2 cellular contexts compared by ENCODE assay signal in the genomic region with DNA sequence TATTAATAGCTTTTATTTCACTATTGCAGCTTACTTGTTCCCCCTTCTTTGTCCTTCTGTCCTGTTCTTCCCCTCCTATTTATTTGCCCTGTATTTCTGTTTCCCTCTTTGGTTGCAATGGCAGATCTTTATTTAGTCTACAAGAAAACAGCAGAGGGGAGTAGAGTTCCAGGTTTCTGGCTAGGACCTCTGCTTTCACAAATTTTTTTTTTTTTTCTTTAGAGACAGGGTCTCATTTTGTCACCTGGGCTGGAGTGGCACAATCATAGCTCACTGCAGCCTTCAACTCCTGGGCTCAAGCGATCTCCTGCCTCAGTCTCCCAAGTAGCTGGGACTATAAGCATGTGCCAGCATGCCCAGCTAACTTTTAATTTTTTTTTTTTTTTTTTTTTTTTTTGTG.
TF ChIP-seq lines count a peak whose summit lies in the region.

No MANE protein-coding gene starts in this region.

TF ChIP-seq in HEK293, 187 proteins besides CTCF, POLR2A, EP300 and RAD21:
- peak; percentile 27 for TF ChIP-seq ZNF654 (tag by site-specific recombination; IDR thresholded peaks at IDR 0.05; ENCODE audit: low read depth)
- no peak for TF ChIP-seq YY2 (tag by site-specific recombination; IDR thresholded peaks at IDR 0.05)
- TF ChIP-seq, protein P1, sequence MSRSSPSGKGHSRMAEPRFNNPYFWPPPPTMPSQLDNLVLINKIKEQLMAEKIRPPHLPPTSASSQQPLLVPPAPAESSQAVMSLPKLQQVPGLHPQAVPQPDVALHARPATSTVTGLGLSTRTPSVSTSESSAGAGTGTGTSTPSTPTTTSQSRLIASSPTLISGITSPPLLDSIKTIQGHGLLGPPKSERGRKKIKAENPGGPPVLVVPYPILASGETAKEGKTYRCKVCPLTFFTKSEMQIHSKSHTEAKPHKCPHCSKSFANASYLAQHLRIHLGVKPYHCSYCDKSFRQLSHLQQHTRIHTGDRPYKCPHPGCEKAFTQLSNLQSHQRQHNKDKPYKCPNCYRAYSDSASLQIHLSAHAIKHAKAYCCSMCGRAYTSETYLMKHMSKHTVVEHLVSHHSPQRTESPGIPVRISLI (tag by site-specific recombination; IDR thresholded peaks at IDR 0.05) = peak; percentile 52; the same call in 1 of the 2 replicates

TF ChIP-seq in H1, 55 proteins besides CTCF, POLR2A, EP300 and RAD21:
- TF ChIP-seq KDM1A (IDR thresholded peaks at IDR 0.05; ENCODE audit: borderline replicate concordance, low read length) (no peak), TCF12 (IDR thresholded peaks at IDR 0.05; ENCODE audit: low read depth, low read length) (no peak), POLR2AphosphoS5 (IDR thresholded peaks at IDR 0.05; ENCODE audit: low read depth, low read length) (no peak), GABPA (IDR thresholded peaks at IDR 0.05; ENCODE audit: borderline replicate concordance, insufficient read depth, low read length) (no peak), JUN (IDR thresholded peaks at IDR 0.05; ENCODE audit: low read depth, low read length) (no peak), SRF (IDR thresholded peaks at IDR 0.05; ENCODE audit: low read depth, low read length) (no peak), BRCA1 (IDR thresholded peaks at IDR 0.05; ENCODE audit: low read depth, low read length) (no peak), PHF8 (conservative IDR thresholded peaks at IDR 0.05; ENCODE audit: low read depth, low read length) (no peak)
- TF ChIP-seq, protein P2, sequence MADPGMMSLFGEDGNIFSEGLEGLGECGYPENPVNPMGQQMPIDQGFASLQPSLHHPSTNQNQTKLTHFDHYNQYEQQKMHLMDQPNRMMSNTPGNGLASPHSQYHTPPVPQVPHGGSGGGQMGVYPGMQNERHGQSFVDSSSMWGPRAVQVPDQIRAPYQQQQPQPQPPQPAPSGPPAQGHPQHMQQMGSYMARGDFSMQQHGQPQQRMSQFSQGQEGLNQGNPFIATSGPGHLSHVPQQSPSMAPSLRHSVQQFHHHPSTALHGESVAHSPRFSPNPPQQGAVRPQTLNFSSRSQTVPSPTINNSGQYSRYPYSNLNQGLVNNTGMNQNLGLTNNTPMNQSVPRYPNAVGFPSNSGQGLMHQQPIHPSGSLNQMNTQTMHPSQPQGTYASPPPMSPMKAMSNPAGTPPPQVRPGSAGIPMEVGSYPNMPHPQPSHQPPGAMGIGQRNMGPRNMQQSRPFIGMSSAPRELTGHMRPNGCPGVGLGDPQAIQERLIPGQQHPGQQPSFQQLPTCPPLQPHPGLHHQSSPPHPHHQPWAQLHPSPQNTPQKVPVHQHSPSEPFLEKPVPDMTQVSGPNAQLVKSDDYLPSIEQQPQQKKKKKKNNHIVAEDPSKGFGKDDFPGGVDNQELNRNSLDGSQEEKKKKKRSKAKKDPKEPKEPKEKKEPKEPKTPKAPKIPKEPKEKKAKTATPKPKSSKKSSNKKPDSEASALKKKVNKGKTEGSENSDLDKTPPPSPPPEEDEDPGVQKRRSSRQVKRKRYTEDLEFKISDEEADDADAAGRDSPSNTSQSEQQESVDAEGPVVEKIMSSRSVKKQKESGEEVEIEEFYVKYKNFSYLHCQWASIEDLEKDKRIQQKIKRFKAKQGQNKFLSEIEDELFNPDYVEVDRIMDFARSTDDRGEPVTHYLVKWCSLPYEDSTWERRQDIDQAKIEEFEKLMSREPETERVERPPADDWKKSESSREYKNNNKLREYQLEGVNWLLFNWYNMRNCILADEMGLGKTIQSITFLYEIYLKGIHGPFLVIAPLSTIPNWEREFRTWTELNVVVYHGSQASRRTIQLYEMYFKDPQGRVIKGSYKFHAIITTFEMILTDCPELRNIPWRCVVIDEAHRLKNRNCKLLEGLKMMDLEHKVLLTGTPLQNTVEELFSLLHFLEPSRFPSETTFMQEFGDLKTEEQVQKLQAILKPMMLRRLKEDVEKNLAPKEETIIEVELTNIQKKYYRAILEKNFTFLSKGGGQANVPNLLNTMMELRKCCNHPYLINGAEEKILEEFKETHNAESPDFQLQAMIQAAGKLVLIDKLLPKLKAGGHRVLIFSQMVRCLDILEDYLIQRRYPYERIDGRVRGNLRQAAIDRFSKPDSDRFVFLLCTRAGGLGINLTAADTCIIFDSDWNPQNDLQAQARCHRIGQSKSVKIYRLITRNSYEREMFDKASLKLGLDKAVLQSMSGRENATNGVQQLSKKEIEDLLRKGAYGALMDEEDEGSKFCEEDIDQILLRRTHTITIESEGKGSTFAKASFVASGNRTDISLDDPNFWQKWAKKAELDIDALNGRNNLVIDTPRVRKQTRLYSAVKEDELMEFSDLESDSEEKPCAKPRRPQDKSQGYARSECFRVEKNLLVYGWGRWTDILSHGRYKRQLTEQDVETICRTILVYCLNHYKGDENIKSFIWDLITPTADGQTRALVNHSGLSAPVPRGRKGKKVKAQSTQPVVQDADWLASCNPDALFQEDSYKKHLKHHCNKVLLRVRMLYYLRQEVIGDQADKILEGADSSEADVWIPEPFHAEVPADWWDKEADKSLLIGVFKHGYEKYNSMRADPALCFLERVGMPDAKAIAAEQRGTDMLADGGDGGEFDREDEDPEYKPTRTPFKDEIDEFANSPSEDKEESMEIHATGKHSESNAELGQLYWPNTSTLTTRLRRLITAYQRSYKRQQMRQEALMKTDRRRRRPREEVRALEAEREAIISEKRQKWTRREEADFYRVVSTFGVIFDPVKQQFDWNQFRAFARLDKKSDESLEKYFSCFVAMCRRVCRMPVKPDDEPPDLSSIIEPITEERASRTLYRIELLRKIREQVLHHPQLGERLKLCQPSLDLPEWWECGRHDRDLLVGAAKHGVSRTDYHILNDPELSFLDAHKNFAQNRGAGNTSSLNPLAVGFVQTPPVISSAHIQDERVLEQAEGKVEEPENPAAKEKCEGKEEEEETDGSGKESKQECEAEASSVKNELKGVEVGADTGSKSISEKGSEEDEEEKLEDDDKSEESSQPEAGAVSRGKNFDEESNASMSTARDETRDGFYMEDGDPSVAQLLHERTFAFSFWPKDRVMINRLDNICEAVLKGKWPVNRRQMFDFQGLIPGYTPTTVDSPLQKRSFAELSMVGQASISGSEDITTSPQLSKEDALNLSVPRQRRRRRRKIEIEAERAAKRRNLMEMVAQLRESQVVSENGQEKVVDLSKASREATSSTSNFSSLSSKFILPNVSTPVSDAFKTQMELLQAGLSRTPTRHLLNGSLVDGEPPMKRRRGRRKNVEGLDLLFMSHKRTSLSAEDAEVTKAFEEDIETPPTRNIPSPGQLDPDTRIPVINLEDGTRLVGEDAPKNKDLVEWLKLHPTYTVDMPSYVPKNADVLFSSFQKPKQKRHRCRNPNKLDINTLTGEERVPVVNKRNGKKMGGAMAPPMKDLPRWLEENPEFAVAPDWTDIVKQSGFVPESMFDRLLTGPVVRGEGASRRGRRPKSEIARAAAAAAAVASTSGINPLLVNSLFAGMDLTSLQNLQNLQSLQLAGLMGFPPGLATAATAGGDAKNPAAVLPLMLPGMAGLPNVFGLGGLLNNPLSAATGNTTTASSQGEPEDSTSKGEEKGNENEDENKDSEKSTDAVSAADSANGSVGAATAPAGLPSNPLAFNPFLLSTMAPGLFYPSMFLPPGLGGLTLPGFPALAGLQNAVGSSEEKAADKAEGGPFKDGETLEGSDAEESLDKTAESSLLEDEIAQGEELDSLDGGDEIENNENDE (IDR thresholded peaks at IDR 0.05; ENCODE audit: insufficient replicate concordance, low read length) = no peak
